ENCODE assay signal across 21 cellular contexts in the genomic region with DNA sequence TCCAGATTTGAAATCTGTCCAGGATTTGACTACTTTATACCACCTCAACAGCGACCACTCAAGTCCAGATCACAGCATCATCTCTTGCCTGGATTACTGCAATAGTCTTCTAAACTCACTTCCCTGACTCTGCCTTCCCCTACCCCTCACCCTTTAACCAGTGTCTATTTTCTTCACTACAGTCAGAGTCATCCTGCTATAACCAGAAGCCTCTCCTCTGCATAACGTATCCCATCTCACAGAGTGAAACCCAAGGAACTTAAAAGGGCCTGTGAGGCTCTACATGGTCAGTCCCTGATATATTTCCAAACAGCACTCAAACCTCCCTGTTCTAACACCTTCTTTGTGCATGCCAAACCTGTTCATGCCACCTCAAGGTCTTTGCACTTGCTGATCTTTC.
"Had no signal": no experiment of that assay in that cellular context is flagged by ENCODE, and none has a peak within 500 bp of the region (broad histone marks: within the 10 kb centered on the region; RNA-seq: fewer than 3 reads in every experiment).

No MANE protein-coding gene starts in this region.

- H3K36me3 ChIP-seq: SJSA1 had no signal

- DNase-seq: Karpas-422, KG1, MM.1S, NCI-H1092 treated with DMSO at 0.1 percent for 48 hours, NCI-H1436, NCI-H187, NCI-H2029, NCI-H2081 treated with DMSO at 0.1 percent for 48 hours, NCI-H2171, NCI-H226, NCI-H446, NCI-H510A, NCI-H524 treated with DMSO at 0.1 percent for 48 hours, NCI-H69, NCI-H774, Right ventricle myocardium superior, RPMI8226, SIG-M5 had no signal

- H3K27ac ChIP-seq: HL-60, SJSA1, SK-N-MC had no signal

- H3K27me3 ChIP-seq: SJSA1 had no signal

- H3K9me3 ChIP-seq: SJSA1 had no signal

- H3K4me3 ChIP-seq: SJSA1, SK-N-MC had no signal

- H3K4me1 ChIP-seq: SJSA1 had no signal
